17 cellular contexts compared by ENCODE assay signal in the genomic region with DNA sequence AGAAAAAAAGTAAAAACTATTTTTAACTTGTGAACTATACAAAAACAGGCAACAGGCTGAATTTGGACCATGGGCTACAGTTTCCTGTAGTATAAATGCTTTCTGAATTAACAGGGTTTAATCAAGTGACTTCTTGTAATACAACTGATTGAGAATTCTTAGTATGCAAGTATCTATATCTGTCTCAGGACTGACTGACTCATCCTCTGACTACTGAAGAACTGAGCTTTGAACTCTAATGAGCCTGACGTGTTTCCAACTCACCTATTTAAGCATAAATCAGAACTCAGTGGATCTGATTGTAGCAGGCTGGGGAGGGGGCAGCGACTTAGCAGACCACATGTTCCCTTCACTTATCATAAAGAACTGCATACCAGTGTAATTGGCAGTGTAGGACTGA. TPM values are rescaled to one million over a fixed set of nuclear protein-coding genes. Genes with fewer than 3 reads are reported as not detected.
A peak's percentile ranks its signal among the peaks of the same experiment; 100 is the strongest.
DNase-seq lines count a peak whose midpoint lies in the region; ATAC-seq and TF ChIP-seq lines count a peak whose summit lies in the region.
"Had no signal": no experiment of that assay in that cellular context is flagged by ENCODE, and none has a peak within 500 bp of the region (broad histone marks: within the 10 kb centered on the region; RNA-seq: fewer than 3 reads in every experiment).

No MANE protein-coding gene starts in this region.

- POLR2A ChIA-PET in activated CD8-positive, alpha-beta T cell treated with anti-CD3 and anti-CD28 coated beads for 36 hours (lab: Charles Lee), result no interaction called here
- POLR2A ChIA-PET in activated CD8-positive, alpha-beta T cell treated with anti-CD3 and anti-CD28 coated beads, Interleukin-2, amount 10 ng/mL, durations not matched to agents 7 days and 5 days (lab: Charles Lee), result no interaction called here

- no peaks in the 10 kb centered on the region for H3K9me3 ChIP-seq in spleen
- H3K9me3 ChIP-seq: neutrophil had no signal

- H3K27ac Mint-ChIP-seq in activated CD8-positive, alpha-beta T cell treated with anti-CD3 and anti-CD28 coated beads for 36 hours, result no peak overlapping the region
- no peak overlapping the region for H3K27ac Mint-ChIP-seq in activated CD8-positive, alpha-beta T cell treated with anti-CD3 and anti-CD28 coated beads, Interleukin-2, amount 10 ng/mL, durations not matched to agents 7 days and 5 days
- no peak overlapping the region for H3K27ac Mint-ChIP-seq in natural killer cell
- H3K27ac Mint-ChIP-seq: activated CD4-positive, alpha-beta memory T cell treated with anti-CD3 and anti-CD28 coated beads, Interleukin-2, amount 10 ng/mL, durations not matched to agents 7 days and 5 days; activated naive CD4-positive, alpha-beta T cell treated with anti-CD3 and anti-CD28 coated beads, Interleukin-2, amount 10 ng/mL, durations not matched to agents 7 days and 5 days; memory B cell; type B pancreatic cell had no signal

- WGBS in spleen, 5 donors, result 74 to 87% (median 81%) methylated on average over 2 of the region's 2 CpGs

- no peaks in the 10 kb centered on the region for H3K4me1 ChIP-seq in spleen

- no peak for DNase-seq in activated CD8-positive, alpha-beta T cell treated with anti-CD3 and anti-CD28 coated beads for 36 hours
- DNase-seq in activated CD8-positive, alpha-beta T cell treated with anti-CD3 and anti-CD28 coated beads, Interleukin-2, amount 10 ng/mL, durations not matched to agents 7 days and 5 days, result no peak
- DNase-seq in NCI-H226 (peak; percentile 15), epithelial cell of prostate (ENCODE audit: low read depth, low spot score) (peak; percentile 49), natural killer cell (no peak), spleen (no peak), HUDEP-2 (lab: John Stamatoyannopoulos, UW; ENCODE audit: unreplicated experiment in 76 of 76) (no peak)
- no peak for DNase-seq in stimulated activated naive CD8-positive, alpha-beta T cell treated with anti-CD3 and anti-CD28 coated beads, Interleukin-15, Interleukin-2, amounts not matched to agents 100 U/mL and 50 U/mL, for 24 hours
- DNase-seq: activated CD4-positive, alpha-beta memory T cell treated with anti-CD3 and anti-CD28 coated beads, Interleukin-2, amount 10 ng/mL, durations not matched to agents 7 days and 5 days; activated naive CD4-positive, alpha-beta T cell treated with anti-CD3 and anti-CD28 coated beads, Interleukin-2, amount 10 ng/mL, durations not matched to agents 7 days and 5 days; NCI-H2171 treated with DMSO at 0.1 percent for 48 hours; PC-9; stimulated activated CD4-positive, alpha-beta T cell treated with anti-CD3 and anti-CD28 coated beads, Interleukin-12 subunit alpha, Interleukin-12 subunit beta, amount 100 ng/mL, for 4 hours had no signal

- H3K36me3 ChIP-seq in spleen, result no peaks in the 10 kb centered on the region
- H3K36me3 ChIP-seq: neutrophil had no signal

- no peak overlapping the region for H3K4me3 ChIP-seq in spleen
- H3K4me3 ChIP-seq: PC-9 had no signal

- peaks cover 0 to 21% (median 0%) of the 10 kb centered on the region in 7 donors for H3K27me3 ChIP-seq in spleen (replicated peaks in 1 of 7)

- TF ChIP-seq POLR2A in spleen (IDR thresholded peaks at IDR 0.05), result no peak

- H3K27ac ChIP-seq in epithelial cell of prostate (peak overlapping the region; percentile 75), spleen (no peak overlapping the region)
- H3K27ac ChIP-seq: neutrophil, PC-9 had no signal

- H3K27me3 Mint-ChIP-seq in activated CD8-positive, alpha-beta T cell treated with anti-CD3 and anti-CD28 coated beads for 36 hours, result peaks cover 49% of the 10 kb centered on the region
- peaks cover 23% of the 10 kb centered on the region for H3K27me3 Mint-ChIP-seq in activated CD8-positive, alpha-beta T cell treated with anti-CD3 and anti-CD28 coated beads, Interleukin-2, amount 10 ng/mL, durations not matched to agents 7 days and 5 days (ENCODE audit: low read depth)
- H3K27me3 Mint-ChIP-seq in natural killer cell (ENCODE audit: low read depth in 2 of 2), result peaks cover 33 to 42% of the 10 kb centered on the region in 2 donors
- H3K27me3 Mint-ChIP-seq: type B pancreatic cell had no signal

- intact Hi-C loops in activated CD8-positive, alpha-beta T cell treated with anti-CD3 and anti-CD28 coated beads for 36 hours (cut with micrococcal nuclease), result no loop called here
- intact Hi-C loops in natural killer cell (cut with micrococcal nuclease), result no loop called here
- intact Hi-C loops in spleen (cut with DNase I; ENCODE audit: low total_unique reads), result no loop called here

- no peak for TF ChIP-seq CTCF in activated CD8-positive, alpha-beta T cell treated with anti-CD3 and anti-CD28 coated beads for 36 hours (IDR thresholded peaks at IDR 0.05)
- TF ChIP-seq CTCF in natural killer cell (IDR thresholded peaks at IDR 0.05) (no peak), spleen (IDR thresholded peaks at IDR 0.05 in 8 of 11, conservative IDR thresholded peaks at IDR 0.05 in 3 of 11) (no peak)

- peak; percentile 91 for ATAC-seq in activated CD8-positive, alpha-beta T cell treated with anti-CD3 and anti-CD28 coated beads for 36 hours
- no peak for ATAC-seq in activated CD8-positive, alpha-beta T cell treated with anti-CD3 and anti-CD28 coated beads, Interleukin-2, amount 10 ng/mL, durations not matched to agents 7 days and 5 days
- peak; percentile 83 for ATAC-seq in stimulated activated naive CD8-positive, alpha-beta T cell treated with anti-CD3 and anti-CD28 coated beads, Interleukin-15, Interleukin-2, amounts not matched to agents 100 U/mL and 50 U/mL, for 24 hours
- no peak for ATAC-seq in natural killer cell

- no peaks in the 10 kb centered on the region for H3K9me3 Mint-ChIP-seq in activated CD8-positive, alpha-beta T cell treated with anti-CD3 and anti-CD28 coated beads for 36 hours
- H3K9me3 Mint-ChIP-seq in activated CD8-positive, alpha-beta T cell treated with anti-CD3 and anti-CD28 coated beads, Interleukin-2, amount 10 ng/mL, durations not matched to agents 7 days and 5 days (ENCODE audit: insufficient read depth), result no peaks in the 10 kb centered on the region
- H3K9me3 Mint-ChIP-seq in natural killer cell, result no peaks in the 10 kb centered on the region
- H3K9me3 Mint-ChIP-seq: activated CD4-positive, alpha-beta memory T cell treated with anti-CD3 and anti-CD28 coated beads, Interleukin-2, amount 10 ng/mL, durations not matched to agents 7 days and 5 days; activated naive CD4-positive, alpha-beta T cell treated with anti-CD3 and anti-CD28 coated beads, Interleukin-2, amount 10 ng/mL, durations not matched to agents 7 days and 5 days; memory B cell; type B pancreatic cell had no signal

- no peaks in the 10 kb centered on the region for H3K4me1 Mint-ChIP-seq in activated CD8-positive, alpha-beta T cell treated with anti-CD3 and anti-CD28 coated beads for 36 hours (ENCODE audit: low read depth)
- H3K4me1 Mint-ChIP-seq in activated CD8-positive, alpha-beta T cell treated with anti-CD3 and anti-CD28 coated beads, Interleukin-2, amount 10 ng/mL, durations not matched to agents 7 days and 5 days (ENCODE audit: low read depth), result no peaks in the 10 kb centered on the region
- H3K4me1 Mint-ChIP-seq in natural killer cell, result no peaks in the 10 kb centered on the region
- H3K4me1 Mint-ChIP-seq: activated CD4-positive, alpha-beta memory T cell treated with anti-CD3 and anti-CD28 coated beads, Interleukin-2, amount 10 ng/mL, durations not matched to agents 7 days and 5 days; activated naive CD4-positive, alpha-beta T cell treated with anti-CD3 and anti-CD28 coated beads, Interleukin-2, amount 10 ng/mL, durations not matched to agents 7 days and 5 days; memory B cell had no signal

- H3K36me3 Mint-ChIP-seq in activated CD8-positive, alpha-beta T cell treated with anti-CD3 and anti-CD28 coated beads for 36 hours (ENCODE audit: low read depth), result no peaks in the 10 kb centered on the region
- no peaks in the 10 kb centered on the region for H3K36me3 Mint-ChIP-seq in activated CD8-positive, alpha-beta T cell treated with anti-CD3 and anti-CD28 coated beads, Interleukin-2, amount 10 ng/mL, durations not matched to agents 7 days and 5 days (ENCODE audit: low read depth)
- H3K36me3 Mint-ChIP-seq in natural killer cell, result no peaks in the 10 kb centered on the region
- H3K36me3 Mint-ChIP-seq: activated naive CD4-positive, alpha-beta T cell treated with anti-CD3 and anti-CD28 coated beads, Interleukin-2, amount 10 ng/mL, durations not matched to agents 7 days and 5 days; memory B cell; type B pancreatic cell had no signal

- no peak overlapping the region for H3K4me3 Mint-ChIP-seq in activated CD8-positive, alpha-beta T cell treated with anti-CD3 and anti-CD28 coated beads for 36 hours
- no peak overlapping the region for H3K4me3 Mint-ChIP-seq in activated CD8-positive, alpha-beta T cell treated with anti-CD3 and anti-CD28 coated beads, Interleukin-2, amount 10 ng/mL, durations not matched to agents 7 days and 5 days
- no peak overlapping the region for H3K4me3 Mint-ChIP-seq in natural killer cell
- H3K4me3 Mint-ChIP-seq: activated CD4-positive, alpha-beta memory T cell treated with anti-CD3 and anti-CD28 coated beads, Interleukin-2, amount 10 ng/mL, durations not matched to agents 7 days and 5 days; activated naive CD4-positive, alpha-beta T cell treated with anti-CD3 and anti-CD28 coated beads, Interleukin-2, amount 10 ng/mL, durations not matched to agents 7 days and 5 days; memory B cell; type B pancreatic cell had no signal

- CTCF ChIA-PET in activated CD8-positive, alpha-beta T cell treated with anti-CD3 and anti-CD28 coated beads for 36 hours (lab: Charles Lee), result no interaction called here
- CTCF ChIA-PET in activated CD8-positive, alpha-beta T cell treated with anti-CD3 and anti-CD28 coated beads, Interleukin-2, amount 10 ng/mL, durations not matched to agents 7 days and 5 days (lab: Charles Lee), result no interaction called here

RNA-seq across cellular contexts. Expression of a gene that starts 7.8 kb away (rescaled TPM):
- not detected for total RNA-seq in activated CD8-positive, alpha-beta T cell treated with anti-CD3 and anti-CD28 coated beads for 36 hours
- not detected for total RNA-seq in activated CD8-positive, alpha-beta T cell treated with anti-CD3 and anti-CD28 coated beads, Interleukin-2, amount 10 ng/mL, durations not matched to agents 7 days and 5 days
- total RNA-seq in natural killer cell, result not detected
- total RNA-seq in spleen, result not detected
- not detected for polyA plus RNA-seq in spleen
- total RNA-seq: activated CD4-positive, alpha-beta memory T cell treated with anti-CD3 and anti-CD28 coated beads, Interleukin-2, amount 10 ng/mL, durations not matched to agents 7 days and 5 days; T-helper 2 cell treated with Interferon-gamma antibody and Interleukin-4, amounts not matched to agents 100 ng/mL and 5 ng/mL, for 36 hours had no signal

Comparison
In these comparisons a context has a peak if more than half of its experiments do, and no peak if none do; other contexts are left out.
1. ATAC-seq: peak in activated CD8-positive, alpha-beta T cell treated with anti-CD3 and anti-CD28 coated beads for 36 hours (single experiment) and stimulated activated naive CD8-positive, alpha-beta T cell treated with anti-CD3 and anti-CD28 coated beads, Interleukin-15, Interleukin-2, amounts not matched to agents 100 U/mL and 50 U/mL, for 24 hours (single experiment); none in activated CD8-positive, alpha-beta T cell treated with anti-CD3 and anti-CD28 coated beads, Interleukin-2, amount 10 ng/mL, durations not matched to agents 7 days and 5 days (single experiment) and natural killer cell (0 of 3).
2. DNase-seq: peak in NCI-H226 (single experiment) and epithelial cell of prostate (single experiment); none in activated CD8-positive, alpha-beta T cell treated with anti-CD3 and anti-CD28 coated beads for 36 hours (single experiment), activated CD8-positive, alpha-beta T cell treated with anti-CD3 and anti-CD28 coated beads, Interleukin-2, amount 10 ng/mL, durations not matched to agents 7 days and 5 days (single experiment), stimulated activated naive CD8-positive, alpha-beta T cell treated with anti-CD3 and anti-CD28 coated beads, Interleukin-15, Interleukin-2, amounts not matched to agents 100 U/mL and 50 U/mL, for 24 hours (single experiment), natural killer cell (single experiment), spleen (single experiment) and HUDEP-2 (0 of 76).